In the genomic region with DNA sequence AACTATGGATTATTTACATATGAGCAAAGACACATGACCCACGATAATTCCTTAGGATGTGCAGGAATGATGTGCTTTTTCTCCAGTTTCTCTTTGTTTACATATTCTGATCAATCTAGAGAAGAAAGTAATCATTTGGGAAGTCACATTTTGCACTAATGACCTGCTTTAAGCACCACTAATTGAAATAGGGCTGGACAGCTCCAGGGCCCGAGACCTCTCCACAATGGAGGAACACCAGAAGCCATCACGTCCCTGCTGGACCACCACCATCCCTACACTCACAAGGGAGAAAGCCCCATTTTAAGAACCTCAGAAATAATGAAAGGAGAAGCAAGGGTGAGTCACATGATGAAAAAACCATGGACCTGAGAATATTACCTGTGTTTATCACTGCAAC, we compare ENCODE assay signal across 3 cellular contexts.
TF ChIP-seq lines count a peak whose summit lies in the region.

No MANE protein-coding gene starts in this region.

TF ChIP-seq in SK-N-SH, 30 proteins besides CTCF, POLR2A, EP300 and RAD21:
- TF ChIP-seq, protein P1, sequence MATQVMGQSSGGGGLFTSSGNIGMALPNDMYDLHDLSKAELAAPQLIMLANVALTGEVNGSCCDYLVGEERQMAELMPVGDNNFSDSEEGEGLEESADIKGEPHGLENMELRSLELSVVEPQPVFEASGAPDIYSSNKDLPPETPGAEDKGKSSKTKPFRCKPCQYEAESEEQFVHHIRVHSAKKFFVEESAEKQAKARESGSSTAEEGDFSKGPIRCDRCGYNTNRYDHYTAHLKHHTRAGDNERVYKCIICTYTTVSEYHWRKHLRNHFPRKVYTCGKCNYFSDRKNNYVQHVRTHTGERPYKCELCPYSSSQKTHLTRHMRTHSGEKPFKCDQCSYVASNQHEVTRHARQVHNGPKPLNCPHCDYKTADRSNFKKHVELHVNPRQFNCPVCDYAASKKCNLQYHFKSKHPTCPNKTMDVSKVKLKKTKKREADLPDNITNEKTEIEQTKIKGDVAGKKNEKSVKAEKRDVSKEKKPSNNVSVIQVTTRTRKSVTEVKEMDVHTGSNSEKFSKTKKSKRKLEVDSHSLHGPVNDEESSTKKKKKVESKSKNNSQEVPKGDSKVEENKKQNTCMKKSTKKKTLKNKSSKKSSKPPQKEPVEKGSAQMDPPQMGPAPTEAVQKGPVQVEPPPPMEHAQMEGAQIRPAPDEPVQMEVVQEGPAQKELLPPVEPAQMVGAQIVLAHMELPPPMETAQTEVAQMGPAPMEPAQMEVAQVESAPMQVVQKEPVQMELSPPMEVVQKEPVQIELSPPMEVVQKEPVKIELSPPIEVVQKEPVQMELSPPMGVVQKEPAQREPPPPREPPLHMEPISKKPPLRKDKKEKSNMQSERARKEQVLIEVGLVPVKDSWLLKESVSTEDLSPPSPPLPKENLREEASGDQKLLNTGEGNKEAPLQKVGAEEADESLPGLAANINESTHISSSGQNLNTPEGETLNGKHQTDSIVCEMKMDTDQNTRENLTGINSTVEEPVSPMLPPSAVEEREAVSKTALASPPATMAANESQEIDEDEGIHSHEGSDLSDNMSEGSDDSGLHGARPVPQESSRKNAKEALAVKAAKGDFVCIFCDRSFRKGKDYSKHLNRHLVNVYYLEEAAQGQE (IDR thresholded peaks at IDR 0.05; ENCODE audit: low read depth, low read length), result peak; percentile 76; the same call in 1 of the 2 replicates
- TF ChIP-seq SMC3 (IDR thresholded peaks at IDR 0.05; ENCODE audit: low read depth, low read length) (no peak), FOXJ3 (CRISPR knock-in tag; IDR thresholded peaks at IDR 0.05) (no peak)

TF ChIP-seq in SK-N-SH treated with all-trans-retinoic acid at 6 μM for 48 hours, 23 proteins besides CTCF, POLR2A, EP300 and RAD21 (continued from another document):
- TF ChIP-seq TCF4 (CRISPR knock-in tag; IDR thresholded peaks at IDR 0.05; ENCODE audit: borderline replicate concordance) (no peak), CSDC2 (CRISPR knock-in tag; IDR thresholded peaks at IDR 0.05) (no peak)

TF ChIP-seq in Ishikawa, 13 proteins besides CTCF, POLR2A, EP300 and RAD21 (continued from another document):
- TF ChIP-seq USF1 (IDR thresholded peaks at IDR 0.05) (no peak), CREB1 (IDR thresholded peaks at IDR 0.05; ENCODE audit: low read depth) (no peak), YY1 (IDR thresholded peaks at IDR 0.05; ENCODE audit: low read depth) (no peak), MAX (IDR thresholded peaks at IDR 0.05) (no peak)
TF ChIP-seq in Ishikawa: peak in this region for 1.
